Comparison of ENCODE assay signal across 8 cellular contexts in the genomic region with DNA sequence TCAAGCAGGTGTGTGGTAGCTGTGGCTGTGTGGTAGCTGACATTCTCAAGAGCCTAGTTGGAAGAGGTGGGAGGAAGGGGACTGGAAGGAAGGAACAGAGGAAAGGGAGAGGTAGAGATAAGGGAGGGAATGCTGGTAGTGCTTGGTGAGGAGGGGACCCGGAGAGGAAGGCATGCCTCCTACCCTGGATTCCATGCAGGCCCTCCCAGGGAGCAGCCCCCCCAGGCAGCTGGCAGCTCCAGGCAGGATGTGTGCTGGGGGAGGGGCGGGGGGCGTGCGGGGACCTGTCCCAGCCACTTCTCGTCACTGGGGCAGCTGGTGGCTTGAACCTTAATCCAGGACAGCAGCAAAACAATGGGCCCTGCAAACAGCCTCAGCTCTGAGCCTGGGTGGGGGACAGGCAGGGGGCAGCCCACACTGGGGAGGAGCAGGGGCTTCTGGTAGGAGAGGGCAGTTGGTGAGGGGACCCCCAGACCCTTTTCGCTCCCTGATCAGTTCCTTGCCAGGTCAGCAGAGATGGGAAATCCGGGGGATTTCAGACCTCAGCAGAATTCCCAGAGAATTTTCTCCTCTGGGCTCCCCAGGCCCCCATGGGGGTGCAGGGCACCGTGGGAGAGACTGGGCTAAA. TPM values are rescaled to one million over a fixed set of nuclear protein-coding genes. Genes with fewer than 3 reads are reported as not detected.
DNase-seq lines count a peak whose midpoint lies in the region; ATAC-seq and TF ChIP-seq lines count a peak whose summit lies in the region.

No MANE protein-coding gene starts in this region.

- no peak overlapping the region for H3K27ac Mint-ChIP-seq in MCF 10A (ENCODE audit: low read depth, unreplicated experiment)
- no peak overlapping the region for H3K27ac Mint-ChIP-seq in activated naive CD8-positive, alpha-beta T cell treated with anti-CD3 and anti-CD28 coated beads, Interleukin-2, amount 50 U/mL, for 24 hours

- intact Hi-C loops in breast epithelium (cut with DNase I; ENCODE audit: low total_unique reads) (no loop called here), MCF 10A (cut with micrococcal nuclease) (no loop called here), ascending aorta (cut with DNase I) (no loop called here), uterus (cut with DNase I; ENCODE audit: low total_unique reads) (no loop called here), posterior vena cava (cut with DNase I) (no loop called here)

- no peak for ATAC-seq in activated naive CD8-positive, alpha-beta T cell treated with anti-CD3 and anti-CD28 coated beads, Interleukin-2, amount 50 U/mL, for 24 hours

- CTCF ChIA-PET in MCF 10A (lab: Yijun Ruan, JAX) = interaction anchor here (0.5 to 1.5 kb wide), 5 partner anchors 8 to 192 kb away, joined by 3 to 5 read pairs (median 3); no protein-coding TSS in a partner anchor

- H3K4me3 ChIP-seq in breast epithelium = peak overlapping the region in 1 of 3 donors; percentile 74
- no peak overlapping the region for H3K4me3 ChIP-seq in ascending aorta
- H3K4me3 ChIP-seq in uterus = no peak overlapping the region

- no peaks in the 10 kb centered on the region for H3K9me3 Mint-ChIP-seq in MCF 10A (ENCODE audit: unreplicated experiment)
- H3K9me3 Mint-ChIP-seq in activated naive CD8-positive, alpha-beta T cell treated with anti-CD3 and anti-CD28 coated beads, Interleukin-2, amount 50 U/mL, for 24 hours = no peaks in the 10 kb centered on the region

- TF ChIP-seq CTCF in breast epithelium (IDR thresholded peaks at IDR 0.05) (no peak), MCF 10A (IDR thresholded peaks at IDR 0.05; ENCODE audit: unreplicated experiment) (no peak), ascending aorta (IDR thresholded peaks at IDR 0.05) (no peak), uterus (IDR thresholded peaks at IDR 0.05) (no peak)

- no peak for TF ChIP-seq POLR2A in breast epithelium (IDR thresholded peaks at IDR 0.05)
- TF ChIP-seq POLR2A in uterus (IDR thresholded peaks at IDR 0.05) = no peak

- H3K4me1 ChIP-seq in breast epithelium = peaks cover 4 to 10% of the 10 kb centered on the region in 2 donors
- H3K4me1 ChIP-seq in ascending aorta = peaks cover 18 to 49% of the 10 kb centered on the region in 2 donors
- peaks cover 4 to 30% of the 10 kb centered on the region in 2 donors for H3K4me1 ChIP-seq in uterus

- H3K27ac ChIP-seq in breast epithelium (peak overlapping the region; percentile 77 to 88), ascending aorta (peak overlapping the region; percentile 43 to 84), layer of hippocampus (ENCODE audit: low read depth, low read length) (peak overlapping the region; percentile 94), uterus (peak overlapping the region; percentile 82 to 88)

- no peak overlapping the region for H3K4me3 Mint-ChIP-seq in MCF 10A (ENCODE audit: unreplicated experiment)
- no peak overlapping the region for H3K4me3 Mint-ChIP-seq in activated naive CD8-positive, alpha-beta T cell treated with anti-CD3 and anti-CD28 coated beads, Interleukin-2, amount 50 U/mL, for 24 hours

- H3K36me3 Mint-ChIP-seq in MCF 10A (ENCODE audit: insufficient read depth, unreplicated experiment) = no peaks in the 10 kb centered on the region
- no peaks in the 10 kb centered on the region for H3K36me3 Mint-ChIP-seq in activated naive CD8-positive, alpha-beta T cell treated with anti-CD3 and anti-CD28 coated beads, Interleukin-2, amount 50 U/mL, for 24 hours (ENCODE audit: low read depth)

- DNase-seq in breast epithelium (ENCODE audit: low spot score in 2 of 2) = no peak
- no peak for DNase-seq in MCF 10A (ENCODE audit: unreplicated experiment)
- no peak for DNase-seq in ascending aorta (ENCODE audit: low spot score in 2 of 2)
- DNase-seq in uterus = no peak
- no peak for DNase-seq in DMS153 treated with DMSO at 0.1 percent for 48 hours (lab: John Stamatoyannopoulos, UW; ENCODE audit: unreplicated experiment)
- DNase-seq in activated naive CD8-positive, alpha-beta T cell treated with anti-CD3 and anti-CD28 coated beads, Interleukin-2, amount 50 U/mL, for 24 hours = no peak
- no peak for DNase-seq in posterior vena cava (ENCODE audit: low spot score)

- BruUV-seq in MCF 10A (replicated peaks; lab: Mats Ljungman, UMichigan) = no TSS peak

- H3K4me1 Mint-ChIP-seq in MCF 10A (ENCODE audit: insufficient read depth, unreplicated experiment) = peaks cover 23% of the 10 kb centered on the region
- peaks cover 17% of the 10 kb centered on the region for H3K4me1 Mint-ChIP-seq in activated naive CD8-positive, alpha-beta T cell treated with anti-CD3 and anti-CD28 coated beads, Interleukin-2, amount 50 U/mL, for 24 hours

- H3K27me3 ChIP-seq in breast epithelium = no peaks in the 10 kb centered on the region
- H3K27me3 ChIP-seq in ascending aorta = no peaks in the 10 kb centered on the region
- no peaks in the 10 kb centered on the region for H3K27me3 ChIP-seq in layer of hippocampus (ENCODE audit: control insufficient read depth, insufficient read depth, low read length)
- no peaks in the 10 kb centered on the region for H3K27me3 ChIP-seq in uterus

- POLR2A ChIA-PET in MCF 10A (lab: Yijun Ruan, JAX) = interaction anchor here (0.6 to 1.5 kb wide), 3 partner anchors 9 to 281 kb away, joined by 3 to 5 read pairs (median 3); no protein-coding TSS in a partner anchor

- H3K36me3 ChIP-seq in breast epithelium (no peaks in the 10 kb centered on the region), ascending aorta (peaks cover 23 to 25% of the 10 kb centered on the region in 2 donors), uterus (no peaks in the 10 kb centered on the region)

- no peaks in the 10 kb centered on the region for H3K9me3 ChIP-seq in breast epithelium
- H3K9me3 ChIP-seq in ascending aorta = no peaks in the 10 kb centered on the region
- no peaks in the 10 kb centered on the region for H3K9me3 ChIP-seq in uterus

- peaks cover 10% of the 10 kb centered on the region for H3K27me3 Mint-ChIP-seq in MCF 10A (ENCODE audit: insufficient read depth, unreplicated experiment)
- peaks cover 32% of the 10 kb centered on the region for H3K27me3 Mint-ChIP-seq in activated naive CD8-positive, alpha-beta T cell treated with anti-CD3 and anti-CD28 coated beads, Interleukin-2, amount 50 U/mL, for 24 hours

RNA-seq across cellular contexts. Expression of a gene that starts 27.1 kb away (rescaled TPM):
- total RNA-seq in breast epithelium (10 to 100 TPM; 13.8 to 25.2 (median 21.1) TPM), MCF 10A (2022) (23.2 and 29.2 TPM in 2 replicates), ascending aorta (89.0 TPM), uterus (100 to 1,000 TPM in 1 of 4 donors, 10 to 100 TPM in 1, 1 to 10 TPM in 2; 2.6 to 119 (median 15.2) TPM), posterior vena cava (10 to 100 TPM; 72.9 to 90.4 TPM)
